ENCODE assay signal across 21 cellular contexts in the genomic region with DNA sequence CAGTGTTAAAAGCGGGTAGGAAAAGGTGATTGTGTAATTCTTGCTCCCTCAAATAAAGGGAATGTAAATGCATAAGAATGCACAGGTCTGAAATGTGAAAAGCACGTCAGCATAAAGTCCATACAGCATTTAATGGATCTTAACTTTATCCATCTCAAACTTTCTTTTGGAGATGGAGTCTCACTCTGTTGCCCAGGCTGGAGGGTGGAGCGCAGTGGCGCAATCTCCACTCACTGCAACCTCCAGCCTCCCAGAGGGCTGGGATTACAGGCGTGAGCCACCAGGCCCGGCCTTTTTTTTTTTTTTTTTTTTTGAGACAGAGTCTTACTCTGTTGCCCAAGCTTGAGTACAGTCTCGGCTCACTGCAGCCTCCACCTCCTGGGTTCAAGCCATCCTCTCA.
"Had no signal": no experiment of that assay in that cellular context is flagged by ENCODE, and none has a peak within 500 bp of the region (broad histone marks: within the 10 kb centered on the region; RNA-seq: fewer than 3 reads in every experiment).

No MANE protein-coding gene starts in this region.

- H3K4me3 Mint-ChIP-seq: IgD-negative memory B cell had no signal

- H3K27ac ChIP-seq: SJSA1, SK-N-MC had no signal

- FAIRE-seq: RCC 7860 had no signal

- H3K27me3 Mint-ChIP-seq: IgD-negative memory B cell had no signal

- H3K4me1 ChIP-seq: SJSA1 had no signal

- H3K9me3 ChIP-seq: SJSA1 had no signal

- DNase-seq: KBM-7, MV-4-11, NCI-H1048, NCI-H1105, NCI-H1436 treated with DMSO at 0.1 percent for 48 hours, NCI-H1694, NCI-H187 treated with DMSO at 0.1 percent for 48 hours, NCI-H2029 treated with DMSO at 0.1 percent for 48 hours, NCI-H2171 treated with DMSO at 0.1 percent for 48 hours, NCI-H345, NCI-H446 treated with DMSO at 0.1 percent for 48 hours, NCI-H510A treated with DMSO at 0.1 percent for 48 hours, NCI-H526, NCI-H774, Right ventricle myocardium superior, RPMI8226, SIG-M5 had no signal

- H3K36me3 ChIP-seq: SJSA1 had no signal

- H3K4me3 ChIP-seq: SJSA1, SK-N-MC had no signal

- H3K9me3 Mint-ChIP-seq: IgD-negative memory B cell had no signal
